9 cellular contexts compared by ENCODE assay signal in the genomic region with DNA sequence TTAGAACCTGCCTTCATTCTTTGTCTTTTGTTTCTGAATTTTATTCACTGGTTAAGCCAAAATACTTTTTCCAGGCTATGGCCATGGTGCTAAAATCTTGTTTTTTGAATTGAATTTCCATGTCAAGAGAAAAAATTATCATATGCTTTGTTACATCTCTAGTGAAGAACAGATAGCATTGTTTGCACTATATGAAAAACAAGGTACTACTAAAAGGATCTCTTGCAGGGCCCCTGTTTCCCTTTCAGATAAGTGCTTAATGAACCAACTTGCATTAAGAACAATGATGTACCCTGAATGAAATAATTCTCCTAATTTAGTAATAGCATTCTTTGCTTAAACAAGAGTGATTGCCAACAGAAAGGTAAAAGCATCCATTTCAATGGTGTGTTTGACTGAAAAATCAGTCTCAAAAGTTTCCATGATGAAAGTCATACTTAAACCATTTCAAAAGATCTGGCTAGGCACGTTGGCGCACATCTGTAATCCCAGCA. TPM values are rescaled to one million over a fixed set of nuclear protein-coding genes. Genes with fewer than 3 reads are reported as not detected.
A peak's percentile ranks its signal among the peaks of the same experiment; 100 is the strongest.
DNase-seq lines count a peak whose midpoint lies in the region; ATAC-seq and TF ChIP-seq lines count a peak whose summit lies in the region.
"Had no signal": no experiment of that assay in that cellular context is flagged by ENCODE, and none has a peak within 500 bp of the region (broad histone marks: within the 10 kb centered on the region; RNA-seq: fewer than 3 reads in every experiment).

No MANE protein-coding gene starts in this region.

- no peak for DNase-seq in CD8-positive, alpha-beta memory T cell
- DNase-seq in effector memory CD8-positive, alpha-beta T cell: no peak
- no peak for DNase-seq in prostate gland (ENCODE audit: low spot score)
- no peak for DNase-seq in SIG-M5 treated with dmso at 0.1 percent for 504 hours (lab: John Stamatoyannopoulos, UW; ENCODE audit: unreplicated experiment)
- no peak for DNase-seq in NCI-H1417 treated with DMSO at 0.1 percent for 48 hours (lab: John Stamatoyannopoulos, UW)
- no peak for DNase-seq in EL
- DNase-seq: retina, SIG-M5 had no signal

- peak overlapping the region; percentile 24 to 100 (median 82) for H3K27ac Mint-ChIP-seq in CD8-positive, alpha-beta memory T cell
- H3K27ac Mint-ChIP-seq in effector memory CD8-positive, alpha-beta T cell: peak overlapping the region; percentile 15 to 77

- no peak for TF ChIP-seq POLR2A in prostate gland (IDR thresholded peaks at IDR 0.05)

- TF ChIP-seq CTCF in prostate gland (IDR thresholded peaks at IDR 0.05): no peak

- peaks cover 66 to 88% (median 86%) of the 10 kb centered on the region in 3 donors for H3K4me1 Mint-ChIP-seq in CD8-positive, alpha-beta memory T cell
- H3K4me1 Mint-ChIP-seq in effector memory CD8-positive, alpha-beta T cell (ENCODE audit: low read depth in 2 of 2): peaks cover 46 to 71% of the 10 kb centered on the region in 2 donors

- no peaks in the 10 kb centered on the region for H3K9me3 ChIP-seq in CD8-positive, alpha-beta memory T cell (ENCODE audit: low read length)
- no peaks in the 10 kb centered on the region for H3K9me3 ChIP-seq in KOPT-K1 (ENCODE audit: insufficient read depth, low read length, poor library complexity, severe bottlenecking)
- H3K9me3 ChIP-seq in prostate gland: no peaks in the 10 kb centered on the region

- CTCF ChIA-PET in CD8-positive, alpha-beta memory T cell (lab: Charles Lee): no interaction called here

- POLR2A ChIA-PET in CD8-positive, alpha-beta memory T cell (lab: Charles Lee): no interaction called here

- peaks cover 56% of the 10 kb centered on the region for H3K36me3 ChIP-seq in CD8-positive, alpha-beta memory T cell (ENCODE audit: insufficient read depth, low read length)
- peaks cover 60% of the 10 kb centered on the region for H3K36me3 ChIP-seq in KOPT-K1 (ENCODE audit: insufficient read depth, low read length)
- no peaks in the 10 kb centered on the region for H3K36me3 ChIP-seq in prostate gland

- no peak overlapping the region for H3K27ac ChIP-seq in CD8-positive, alpha-beta memory T cell (ENCODE audit: low read depth, low read length)
- H3K27ac ChIP-seq in KOPT-K1 (ENCODE audit: low read depth, low read length, poor library complexity, severe bottlenecking): peak overlapping the region; percentile 29
- peak overlapping the region; percentile 54 to 64 for H3K27ac ChIP-seq in prostate gland

- peak overlapping the region in 1 of 7 donors; percentile 74 for H3K4me3 Mint-ChIP-seq in CD8-positive, alpha-beta memory T cell
- H3K4me3 Mint-ChIP-seq in effector memory CD8-positive, alpha-beta T cell: peak overlapping the region; percentile 10 to 37

- H3K4me3 ChIP-seq in CD8-positive, alpha-beta memory T cell (ENCODE audit: low read length): no peak overlapping the region
- no peak overlapping the region for H3K4me3 ChIP-seq in prostate gland

- 94% methylated on average over 2 of the region's 2 CpGs for WGBS in prostate gland

- intact Hi-C loops in prostate gland (cut with DNase I): no loop called here

- peaks cover 81% of the 10 kb centered on the region for H3K4me1 ChIP-seq in CD8-positive, alpha-beta memory T cell (ENCODE audit: insufficient read depth, low read length)
- H3K4me1 ChIP-seq in prostate gland (replicated peaks): peaks cover 4% of the 10 kb centered on the region

- no peaks in the 10 kb centered on the region for H3K27me3 Mint-ChIP-seq in CD8-positive, alpha-beta memory T cell
- H3K27me3 Mint-ChIP-seq in effector memory CD8-positive, alpha-beta T cell: no peaks in the 10 kb centered on the region

- no peaks in the 10 kb centered on the region for H3K27me3 ChIP-seq in CD8-positive, alpha-beta memory T cell (ENCODE audit: insufficient read depth, low read length, poor library complexity, severe bottlenecking)
- no peaks in the 10 kb centered on the region for H3K27me3 ChIP-seq in prostate gland (replicated peaks; ENCODE audit: insufficient read depth)

- H3K9me3 Mint-ChIP-seq in CD8-positive, alpha-beta memory T cell: no peaks in the 10 kb centered on the region
- no peaks in the 10 kb centered on the region for H3K9me3 Mint-ChIP-seq in effector memory CD8-positive, alpha-beta T cell

- ATAC-seq in effector memory CD8-positive, alpha-beta T cell (replicated peaks): no peak

- peaks cover 23 to 75% (median 36%) of the 10 kb centered on the region in 3 donors for H3K36me3 Mint-ChIP-seq in CD8-positive, alpha-beta memory T cell
- peaks cover 69% of the 10 kb centered on the region for H3K36me3 Mint-ChIP-seq in effector memory CD8-positive, alpha-beta T cell (ENCODE audit: insufficient read depth)

RNA-seq across cellular contexts. Expression of a gene that starts 4.3 kb away (rescaled TPM):
- 100 to 1,000 TPM; 251 to 252 TPM for total RNA-seq in CD8-positive, alpha-beta memory T cell
- 1,057 TPM for polyA plus RNA-seq in CD8-positive, alpha-beta memory T cell
- 100 to 1,000 TPM; 254 to 310 TPM for total RNA-seq in prostate gland

RNA-seq across cellular contexts. Expression of a gene that starts 10.1 kb away (rescaled TPM):
- 100 to 1,000 TPM; 338 to 348 TPM for total RNA-seq in CD8-positive, alpha-beta memory T cell
- 3,038 TPM for polyA plus RNA-seq in CD8-positive, alpha-beta memory T cell
- total RNA-seq in prostate gland: 100 to 1,000 TPM; 245 to 267 TPM

RNA-seq across cellular contexts. Expression of a gene that starts 37.9 kb away (rescaled TPM):
- total RNA-seq in CD8-positive, alpha-beta memory T cell: 1 to 10 TPM in 1 of 2 experiments, under 1 TPM in 1; 0.84 to 1.2 TPM
- polyA plus RNA-seq in CD8-positive, alpha-beta memory T cell: 0.92 TPM
- total RNA-seq in prostate gland: 1 to 10 TPM; 6.1 to 6.5 TPM
